1 cellular context compared by ENCODE assay signal in genomic region chr13:94620286-94620896, GRCh38.
TF ChIP-seq lines count a peak whose summit lies in the region.

No MANE protein-coding gene starts in this region.

TF ChIP-seq in H1, 55 proteins besides CTCF, POLR2A, EP300 and RAD21 (continued from another document):
- TF ChIP-seq CBX5 (IDR thresholded peaks at IDR 0.05; ENCODE audit: low read depth, low read length) (no peak), EGR1 (IDR thresholded peaks at IDR 0.05; ENCODE audit: borderline replicate concordance, low read depth, low read length) (no peak), NRF1 (IDR thresholded peaks at IDR 0.05; ENCODE audit: low read depth, low read length) (no peak), POU5F1 (IDR thresholded peaks at IDR 0.05; ENCODE audit: low read depth, low read length) (no peak), MAFK (IDR thresholded peaks at IDR 0.05; ENCODE audit: low read depth, low read length) (no peak), TCF12 (IDR thresholded peaks at IDR 0.05; ENCODE audit: low read depth, low read length) (no peak), GABPA (IDR thresholded peaks at IDR 0.05; ENCODE audit: borderline replicate concordance, insufficient read depth, low read length) (no peak), CTBP2 (IDR thresholded peaks at IDR 0.05; ENCODE audit: borderline replicate concordance, insufficient read depth, insufficient read length, low read length) (no peak), TBP (IDR thresholded peaks at IDR 0.05; ENCODE audit: low read depth, low read length) (no peak), SP1 (IDR thresholded peaks at IDR 0.05; ENCODE audit: low read depth, low read length) (no peak), BCL11A (IDR thresholded peaks at IDR 0.05; ENCODE audit: low read depth in 2 of 2, low read length in 2 of 2) (no peak), EZH2 (IDR thresholded peaks at IDR 0.05; ENCODE audit: low read depth, low read length, severe bottlenecking) (no peak), PHF8 (conservative IDR thresholded peaks at IDR 0.05; ENCODE audit: low read depth, low read length) (no peak), HDAC6 (IDR thresholded peaks at IDR 0.05; ENCODE audit: low read depth, low read length) (no peak), BACH1 (IDR thresholded peaks at IDR 0.05; ENCODE audit: low read length) (no peak)
- TF ChIP-seq, protein P1, sequence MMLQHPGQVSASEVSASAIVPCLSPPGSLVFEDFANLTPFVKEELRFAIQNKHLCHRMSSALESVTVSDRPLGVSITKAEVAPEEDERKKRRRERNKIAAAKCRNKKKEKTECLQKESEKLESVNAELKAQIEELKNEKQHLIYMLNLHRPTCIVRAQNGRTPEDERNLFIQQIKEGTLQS (IDR thresholded peaks at IDR 0.05; ENCODE audit: insufficient read depth, low read depth, low read length): no peak
